20 cellular contexts compared by ENCODE assay signal in genomic region chr11:62506413-62506940, GRCh38. TPM values are rescaled to one million over a fixed set of nuclear protein-coding genes. Genes with fewer than 3 reads are reported as not detected.
DNase-seq lines count a peak whose midpoint lies in the region; ATAC-seq and TF ChIP-seq lines count a peak whose summit lies in the region.
"Had no signal": no experiment of that assay in that cellular context is flagged by ENCODE, and none has a peak within 500 bp of the region (broad histone marks: within the 10 kb centered on the region; RNA-seq: fewer than 3 reads in every experiment).

No MANE protein-coding gene starts in this region.

- 60% methylated on average over 1 of the region's 7 CpGs; no CpG with 5 or more reads in 1 of the 2 donors for WGBS in gastroesophageal sphincter (ENCODE audit: low coverage in 1 of 2), 2 donors
- 57% methylated on average over 7 of the region's 7 CpGs for WGBS in prostate gland

- ATAC-seq in left cardiac atrium: no peak
- no peak for ATAC-seq in gastroesophageal sphincter
- ATAC-seq in HG02759 (IDR thresholded peaks at IDR 0.05; ENCODE audit: unreplicated experiment): no peak
- ATAC-seq in HG03442 (IDR thresholded peaks at IDR 0.05; ENCODE audit: unreplicated experiment): no peak
- ATAC-seq: activated CD4-positive, alpha-beta T cell treated with anti-CD3 and anti-CD28 coated beads for 36 hours; HCT116; stimulated activated naive CD8-positive, alpha-beta T cell treated with anti-CD3 and anti-CD28 coated beads, Interleukin-15, amount 100 ng/mL, for 72 hours had no signal

- TF ChIP-seq CTCF in left ventricle myocardium inferior (IDR thresholded peaks at IDR 0.05; ENCODE audit: borderline replicate concordance) (no peak), gastroesophageal sphincter (IDR thresholded peaks at IDR 0.05) (no peak), prostate gland (IDR thresholded peaks at IDR 0.05) (no peak), type B pancreatic cell (conservative IDR thresholded peaks at IDR 0.05) (no peak)

- H3K27me3 ChIP-seq in left ventricle myocardium inferior (ENCODE audit: low read depth) (no peaks in the 10 kb centered on the region), gastroesophageal sphincter (no peaks in the 10 kb centered on the region), prostate gland (replicated peaks; ENCODE audit: insufficient read depth) (no peaks in the 10 kb centered on the region)
- H3K27me3 ChIP-seq: BLaER1 treated with 17β-estradiol and CSF1 and Interleukin-3, amounts not matched to agents 10 nM and 100 nM had no signal

- H3K4me1 Mint-ChIP-seq in type B pancreatic cell (ENCODE audit: unreplicated experiment): peaks cover 57% of the 10 kb centered on the region

- peak overlapping the region; percentile 20 for H3K4me3 Mint-ChIP-seq in type B pancreatic cell
- H3K4me3 Mint-ChIP-seq: activated CD4-positive, alpha-beta T cell treated with anti-CD3 and anti-CD28 coated beads for 36 hours; activated naive CD8-positive, alpha-beta T cell treated with anti-CD3 and anti-CD28 coated beads for 36 hours; natural killer cell; stimulated activated naive CD8-positive, alpha-beta T cell treated with anti-CD3 and anti-CD28 coated beads, Interleukin-15, amount 100 ng/mL, for 72 hours had no signal

- peaks cover 80% of the 10 kb centered on the region for H3K4me1 ChIP-seq in left ventricle myocardium inferior
- peaks cover 6 to 95% (median 45%) of the 10 kb centered on the region in 3 donors for H3K4me1 ChIP-seq in gastroesophageal sphincter
- peaks cover 28% of the 10 kb centered on the region for H3K4me1 ChIP-seq in prostate gland (replicated peaks)

- no peak for TF ChIP-seq EP300 in gastroesophageal sphincter (IDR thresholded peaks at IDR 0.05)

- no peak overlapping the region for H3K4me3 ChIP-seq in left ventricle myocardium inferior
- H3K4me3 ChIP-seq in gastroesophageal sphincter: no peak overlapping the region
- H3K4me3 ChIP-seq in prostate gland: no peak overlapping the region
- H3K4me3 ChIP-seq: BLaER1 treated with 17β-estradiol and CSF1 and Interleukin-3, amounts not matched to agents 10 nM and 100 nM had no signal

- peak overlapping the region; percentile 7 for H3K27ac Mint-ChIP-seq in type B pancreatic cell
- H3K27ac Mint-ChIP-seq: activated CD4-positive, alpha-beta T cell treated with anti-CD3 and anti-CD28 coated beads for 36 hours; activated naive CD8-positive, alpha-beta T cell treated with anti-CD3 and anti-CD28 coated beads for 36 hours; activated T-helper 2 cell treated with anti-CD3 and anti-CD28 coated beads, Interferon-gamma antibody, Interleukin-2, Interleukin-4, amounts not matched to agents 10 μg/mL and 5 μg/mL and 100 μg/mL, durations not matched to agents 14 hours and 24 hours and 36 hours; natural killer cell; stimulated activated naive CD8-positive, alpha-beta T cell treated with anti-CD3 and anti-CD28 coated beads, Interleukin-15, amount 100 ng/mL, for 72 hours had no signal

- H3K27me3 Mint-ChIP-seq in type B pancreatic cell: peaks cover 10% of the 10 kb centered on the region

- DNase-seq in left ventricle myocardium inferior: no peak
- DNase-seq in left cardiac atrium: no peak
- no peak for DNase-seq in prostate gland (ENCODE audit: low spot score)
- no peak for DNase-seq in type B pancreatic cell (ENCODE audit: extremely low spot score, unreplicated experiment)
- no peak for DNase-seq in NCI-H1092 (lab: John Stamatoyannopoulos, UW)
- DNase-seq: activated CD4-positive, alpha-beta T cell treated with anti-CD3 and anti-CD28 coated beads for 36 hours; activated naive CD8-positive, alpha-beta T cell treated with anti-CD3 and anti-CD28 coated beads for 36 hours; cortex of kidney; natural killer cell; NCI-H1417; NCI-H2107; NCI-H510A treated with DMSO at 0.1 percent for 48 hours; stimulated activated naive CD8-positive, alpha-beta T cell treated with anti-CD3 and anti-CD28 coated beads, Interleukin-15, amount 100 ng/mL, for 72 hours had no signal

- H3K9me3 ChIP-seq in left ventricle myocardium inferior (replicated peaks) (no peaks in the 10 kb centered on the region), gastroesophageal sphincter (no peaks in the 10 kb centered on the region), prostate gland (no peaks in the 10 kb centered on the region)
- H3K9me3 ChIP-seq: BLaER1 treated with 17β-estradiol and CSF1 and Interleukin-3, amounts not matched to agents 10 nM and 100 nM had no signal

- no peaks in the 10 kb centered on the region for H3K36me3 ChIP-seq in left ventricle myocardium inferior
- H3K36me3 ChIP-seq in gastroesophageal sphincter: no peaks in the 10 kb centered on the region
- no peaks in the 10 kb centered on the region for H3K36me3 ChIP-seq in prostate gland
- H3K36me3 ChIP-seq: BLaER1 treated with 17β-estradiol and CSF1 and Interleukin-3, amounts not matched to agents 10 nM and 100 nM had no signal

- no peaks in the 10 kb centered on the region for H3K36me3 Mint-ChIP-seq in type B pancreatic cell
- H3K36me3 Mint-ChIP-seq: activated naive CD8-positive, alpha-beta T cell treated with anti-CD3 and anti-CD28 coated beads for 36 hours; brain; natural killer cell had no signal

- no peaks in the 10 kb centered on the region for H3K9me3 Mint-ChIP-seq in type B pancreatic cell
- H3K9me3 Mint-ChIP-seq: activated naive CD8-positive, alpha-beta T cell treated with anti-CD3 and anti-CD28 coated beads for 36 hours; activated T-helper 2 cell treated with anti-CD3 and anti-CD28 coated beads, Interferon-gamma antibody, Interleukin-2, Interleukin-4, amounts not matched to agents 10 μg/mL and 5 μg/mL and 100 μg/mL, durations not matched to agents 14 hours and 24 hours and 36 hours; natural killer cell; stimulated activated naive CD8-positive, alpha-beta T cell treated with anti-CD3 and anti-CD28 coated beads, Interleukin-15, amount 100 ng/mL, for 72 hours had no signal

- TF ChIP-seq POLR2A in gastroesophageal sphincter (IDR thresholded peaks at IDR 0.05) (no peak), prostate gland (IDR thresholded peaks at IDR 0.05) (no peak)

- H3K27ac ChIP-seq in left ventricle myocardium inferior (replicated peaks) (peak overlapping the region; percentile 85), gastroesophageal sphincter (peak overlapping the region in 3 of 4 donors; percentile 79 to 86 (median 85)), prostate gland (peak overlapping the region; percentile 75 to 91)

- intact Hi-C loops in left ventricle myocardium inferior (cut with micrococcal nuclease): loop anchor here (5.0 kb wide), 1 partner anchor 36 kb away; no protein-coding TSS in a partner anchor
- intact Hi-C loops in left cardiac atrium (cut with DNase I): loop anchor here in 1 of 2 donors (5.0 kb wide), 1 partner anchor 36 kb away; no protein-coding TSS in a partner anchor
- intact Hi-C loops in prostate gland (cut with DNase I): loop anchor here (5.0 kb wide), 2 partner anchors 41 to 59 kb away; partner anchors contain the start of gene AHNAK

RNA-seq across cellular contexts. Expression of gene AHNAK, which starts 40.1 kb away (rescaled TPM):
- total RNA-seq in left ventricle myocardium inferior (290 TPM), left cardiac atrium (100 to 1,000 TPM; 329 to 404 TPM), gastroesophageal sphincter (1,000 to 10,000 TPM; 1,348 to 2,181 (median 1,745) TPM), prostate gland (100 to 1,000 TPM; 367 to 434 TPM), type B pancreatic cell (ENCODE audit: low replicate concordance) (302 and 656 TPM in 2 replicates)
